ENCODE assay signal across 2 cellular contexts in genomic region chr3:134752761-134753461, GRCh38.
TF ChIP-seq lines count a peak whose summit lies in the region.

No MANE protein-coding gene starts in this region.

TF ChIP-seq in SK-N-SH, 30 proteins besides CTCF, POLR2A, EP300 and RAD21 (continued from another document):
- TF ChIP-seq, protein P1, sequence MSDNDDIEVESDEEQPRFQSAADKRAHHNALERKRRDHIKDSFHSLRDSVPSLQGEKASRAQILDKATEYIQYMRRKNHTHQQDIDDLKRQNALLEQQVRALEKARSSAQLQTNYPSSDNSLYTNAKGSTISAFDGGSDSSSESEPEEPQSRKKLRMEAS (IDR thresholded peaks at IDR 0.05; ENCODE audit: low read depth): no peak
- TF ChIP-seq TCF12 (IDR thresholded peaks at IDR 0.05): no peak
- no peak for TF ChIP-seq FOXJ3 (CRISPR knock-in tag; IDR thresholded peaks at IDR 0.05)
- TF ChIP-seq, protein P2, sequence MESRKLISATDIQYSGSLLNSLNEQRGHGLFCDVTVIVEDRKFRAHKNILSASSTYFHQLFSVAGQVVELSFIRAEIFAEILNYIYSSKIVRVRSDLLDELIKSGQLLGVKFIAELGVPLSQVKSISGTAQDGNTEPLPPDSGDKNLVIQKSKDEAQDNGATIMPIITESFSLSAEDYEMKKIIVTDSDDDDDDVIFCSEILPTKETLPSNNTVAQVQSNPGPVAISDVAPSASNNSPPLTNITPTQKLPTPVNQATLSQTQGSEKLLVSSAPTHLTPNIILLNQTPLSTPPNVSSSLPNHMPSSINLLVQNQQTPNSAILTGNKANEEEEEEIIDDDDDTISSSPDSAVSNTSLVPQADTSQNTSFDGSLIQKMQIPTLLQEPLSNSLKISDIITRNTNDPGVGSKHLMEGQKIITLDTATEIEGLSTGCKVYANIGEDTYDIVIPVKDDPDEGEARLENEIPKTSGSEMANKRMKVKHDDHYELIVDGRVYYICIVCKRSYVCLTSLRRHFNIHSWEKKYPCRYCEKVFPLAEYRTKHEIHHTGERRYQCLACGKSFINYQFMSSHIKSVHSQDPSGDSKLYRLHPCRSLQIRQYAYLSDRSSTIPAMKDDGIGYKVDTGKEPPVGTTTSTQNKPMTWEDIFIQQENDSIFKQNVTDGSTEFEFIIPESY (IDR thresholded peaks at IDR 0.05; ENCODE audit: borderline replicate concordance, low read depth): no peak
- no peak for TF ChIP-seq NFIC (IDR thresholded peaks at IDR 0.05; ENCODE audit: borderline replicate concordance)

TF ChIP-seq in SK-N-SH treated with all-trans-retinoic acid at 6 μM for 48 hours, 23 proteins besides CTCF, POLR2A, EP300 and RAD21:
- TF ChIP-seq CREB5 (CRISPR knock-in tag; IDR thresholded peaks at IDR 0.05; ENCODE audit: low read depth) (no peak), OSR1 (CRISPR knock-in tag; IDR thresholded peaks at IDR 0.05) (no peak), SNAI2 (CRISPR knock-in tag; IDR thresholded peaks at IDR 0.05) (no peak), ZNF70 (CRISPR knock-in tag; IDR thresholded peaks at IDR 0.05) (no peak), ESRRG (CRISPR knock-in tag; IDR thresholded peaks at IDR 0.05) (no peak), TCF4 (CRISPR knock-in tag; IDR thresholded peaks at IDR 0.05; ENCODE audit: borderline replicate concordance) (no peak), ZFP3 (CRISPR knock-in tag; IDR thresholded peaks at IDR 0.05) (no peak), TOX (CRISPR knock-in tag; IDR thresholded peaks at IDR 0.05; ENCODE audit: borderline replicate concordance) (no peak), RARB (CRISPR knock-in tag; IDR thresholded peaks at IDR 0.05) (no peak), ZFP30 (CRISPR knock-in tag; IDR thresholded peaks at IDR 0.05) (no peak), POU6F1 (CRISPR knock-in tag; IDR thresholded peaks at IDR 0.05; ENCODE audit: borderline replicate concordance, low read depth) (no peak), ISL1 (CRISPR knock-in tag; IDR thresholded peaks at IDR 0.05) (no peak), ZC3H10 (CRISPR knock-in tag; IDR thresholded peaks at IDR 0.05) (no peak), CSDC2 (CRISPR knock-in tag; IDR thresholded peaks at IDR 0.05) (no peak), ZNF8 (CRISPR knock-in tag; IDR thresholded peaks at IDR 0.05) (no peak), ARNTL (CRISPR knock-in tag; IDR thresholded peaks at IDR 0.05; ENCODE audit: borderline replicate concordance, low read depth) (no peak), GLIS3 (CRISPR knock-in tag; IDR thresholded peaks at IDR 0.05) (no peak)
- TF ChIP-seq, protein P3, sequence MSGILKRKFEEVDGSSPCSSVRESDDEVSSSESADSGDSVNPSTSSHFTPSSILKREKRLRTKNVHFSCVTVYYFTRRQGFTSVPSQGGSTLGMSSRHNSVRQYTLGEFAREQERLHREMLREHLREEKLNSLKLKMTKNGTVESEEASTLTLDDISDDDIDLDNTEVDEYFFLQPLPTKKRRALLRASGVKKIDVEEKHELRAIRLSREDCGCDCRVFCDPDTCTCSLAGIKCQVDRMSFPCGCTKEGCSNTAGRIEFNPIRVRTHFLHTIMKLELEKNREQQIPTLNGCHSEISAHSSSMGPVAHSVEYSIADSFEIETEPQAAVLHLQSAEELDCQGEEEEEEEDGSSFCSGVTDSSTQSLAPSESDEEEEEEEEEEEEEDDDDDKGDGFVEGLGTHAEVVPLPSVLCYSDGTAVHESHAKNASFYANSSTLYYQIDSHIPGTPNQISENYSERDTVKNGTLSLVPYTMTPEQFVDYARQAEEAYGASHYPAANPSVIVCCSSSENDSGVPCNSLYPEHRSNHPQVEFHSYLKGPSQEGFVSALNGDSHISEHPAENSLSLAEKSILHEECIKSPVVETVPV (CRISPR knock-in tag; IDR thresholded peaks at IDR 0.05): no peak
- TF ChIP-seq, protein P4, sequence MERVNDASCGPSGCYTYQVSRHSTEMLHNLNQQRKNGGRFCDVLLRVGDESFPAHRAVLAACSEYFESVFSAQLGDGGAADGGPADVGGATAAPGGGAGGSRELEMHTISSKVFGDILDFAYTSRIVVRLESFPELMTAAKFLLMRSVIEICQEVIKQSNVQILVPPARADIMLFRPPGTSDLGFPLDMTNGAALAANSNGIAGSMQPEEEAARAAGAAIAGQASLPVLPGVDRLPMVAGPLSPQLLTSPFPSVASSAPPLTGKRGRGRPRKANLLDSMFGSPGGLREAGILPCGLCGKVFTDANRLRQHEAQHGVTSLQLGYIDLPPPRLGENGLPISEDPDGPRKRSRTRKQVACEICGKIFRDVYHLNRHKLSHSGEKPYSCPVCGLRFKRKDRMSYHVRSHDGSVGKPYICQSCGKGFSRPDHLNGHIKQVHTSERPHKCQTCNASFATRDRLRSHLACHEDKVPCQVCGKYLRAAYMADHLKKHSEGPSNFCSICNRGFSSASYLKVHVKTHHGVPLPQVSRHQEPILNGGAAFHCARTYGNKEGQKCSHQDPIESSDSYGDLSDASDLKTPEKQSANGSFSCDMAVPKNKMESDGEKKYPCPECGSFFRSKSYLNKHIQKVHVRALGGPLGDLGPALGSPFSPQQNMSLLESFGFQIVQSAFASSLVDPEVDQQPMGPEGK (CRISPR knock-in tag; IDR thresholded peaks at IDR 0.05; ENCODE audit: borderline replicate concordance): no peak
- TF ChIP-seq, protein P5, sequence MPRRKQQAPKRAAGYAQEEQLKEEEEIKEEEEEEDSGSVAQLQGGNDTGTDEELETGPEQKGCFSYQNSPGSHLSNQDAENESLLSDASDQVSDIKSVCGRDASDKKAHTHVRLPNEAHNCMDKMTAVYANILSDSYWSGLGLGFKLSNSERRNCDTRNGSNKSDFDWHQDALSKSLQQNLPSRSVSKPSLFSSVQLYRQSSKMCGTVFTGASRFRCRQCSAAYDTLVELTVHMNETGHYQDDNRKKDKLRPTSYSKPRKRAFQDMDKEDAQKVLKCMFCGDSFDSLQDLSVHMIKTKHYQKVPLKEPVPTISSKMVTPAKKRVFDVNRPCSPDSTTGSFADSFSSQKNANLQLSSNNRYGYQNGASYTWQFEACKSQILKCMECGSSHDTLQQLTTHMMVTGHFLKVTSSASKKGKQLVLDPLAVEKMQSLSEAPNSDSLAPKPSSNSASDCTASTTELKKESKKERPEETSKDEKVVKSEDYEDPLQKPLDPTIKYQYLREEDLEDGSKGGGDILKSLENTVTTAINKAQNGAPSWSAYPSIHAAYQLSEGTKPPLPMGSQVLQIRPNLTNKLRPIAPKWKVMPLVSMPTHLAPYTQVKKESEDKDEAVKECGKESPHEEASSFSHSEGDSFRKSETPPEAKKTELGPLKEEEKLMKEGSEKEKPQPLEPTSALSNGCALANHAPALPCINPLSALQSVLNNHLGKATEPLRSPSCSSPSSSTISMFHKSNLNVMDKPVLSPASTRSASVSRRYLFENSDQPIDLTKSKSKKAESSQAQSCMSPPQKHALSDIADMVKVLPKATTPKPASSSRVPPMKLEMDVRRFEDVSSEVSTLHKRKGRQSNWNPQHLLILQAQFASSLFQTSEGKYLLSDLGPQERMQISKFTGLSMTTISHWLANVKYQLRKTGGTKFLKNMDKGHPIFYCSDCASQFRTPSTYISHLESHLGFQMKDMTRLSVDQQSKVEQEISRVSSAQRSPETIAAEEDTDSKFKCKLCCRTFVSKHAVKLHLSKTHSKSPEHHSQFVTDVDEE (CRISPR knock-in tag; IDR thresholded peaks at IDR 0.05): no peak
TF ChIP-seq in SK-N-SH treated with all-trans-retinoic acid at 6 μM for 48 hours: peak in this region for 0.
